In genomic region chr3:101300073-101300472, GRCh38 we compare ENCODE assay signal across 22 cellular contexts.
"Had no signal": no experiment of that assay in that cellular context is flagged by ENCODE, and none has a peak within 500 bp of the region (broad histone marks: within the 10 kb centered on the region; RNA-seq: fewer than 3 reads in every experiment).

No MANE protein-coding gene starts in this region.

- H3K27ac ChIP-seq: coronary artery, spleen, testis, vagina, VCaP had no signal

- H3K27me3 Mint-ChIP-seq: activated CD4-positive, alpha-beta T cell treated with anti-CD3 and anti-CD28 coated beads, Interleukin-2, amount 10 ng/mL, durations not matched to agents 7 days and 5 days; activated CD8-positive, alpha-beta memory T cell treated with anti-CD3 and anti-CD28 coated beads, Interleukin-2, amount 10 ng/mL, durations not matched to agents 7 days and 5 days; activated CD8-positive, alpha-beta T cell treated with anti-CD3 and anti-CD28 coated beads for 36 hours; activated naive CD4-positive, alpha-beta T cell treated with anti-CD3 and anti-CD28 coated beads, Interleukin-2, amount 10 ng/mL, durations not matched to agents 7 days and 5 days; naive thymus-derived CD8-positive, alpha-beta T cell; progenitor cell of endocrine pancreas had no signal

- H3K4me3 ChIP-seq: coronary artery, spleen, testis, vagina had no signal

- DNase-seq: activated CD4-positive, alpha-beta T cell treated with anti-CD3 and anti-CD28 coated beads, Interleukin-2, amount 10 ng/mL, durations not matched to agents 7 days and 5 days; activated CD4-positive, CD25-positive, alpha-beta regulatory T cell treated with anti-CD3 and anti-CD28 coated beads, Interleukin-2, amount 50 U/mL, for 72 hours; activated CD8-positive, alpha-beta memory T cell treated with anti-CD3 and anti-CD28 coated beads, Interleukin-2, amount 10 ng/mL, durations not matched to agents 7 days and 5 days; activated CD8-positive, alpha-beta T cell treated with anti-CD3 and anti-CD28 coated beads for 36 hours; activated effector memory CD4-positive, alpha-beta T cell treated with anti-CD3 and anti-CD28 coated beads, Interleukin-2, amount 50 U/mL, for 16 hours; activated naive CD4-positive, alpha-beta T cell treated with anti-CD3 and anti-CD28 coated beads, Interleukin-2, amount 10 ng/mL, durations not matched to agents 7 days and 5 days; activated T-cell treated with anti-CD3 and anti-CD28 coated beads for 4 hours; amygdala; retina; spleen; stimulated activated CD4-positive, alpha-beta T cell treated with anti-CD3 and anti-CD28 coated beads, Interleukin-4, amount 100 ng/mL, for 1 hour; stimulated activated naive CD4-positive, alpha-beta T cell; testis; trophoblast cell had no signal

- H3K36me3 ChIP-seq: spleen, vagina had no signal

- H3K9me3 ChIP-seq: testis, vagina had no signal

- H3K4me1 ChIP-seq: spleen, testis, vagina had no signal

- ATAC-seq: activated CD8-positive, alpha-beta memory T cell treated with anti-CD3 and anti-CD28 coated beads, Interleukin-2, amount 10 ng/mL, durations not matched to agents 7 days and 5 days; activated CD8-positive, alpha-beta T cell treated with anti-CD3 and anti-CD28 coated beads for 36 hours; left lobe of liver; naive thymus-derived CD8-positive, alpha-beta T cell had no signal

- H3K36me3 Mint-ChIP-seq: activated CD8-positive, alpha-beta memory T cell treated with anti-CD3 and anti-CD28 coated beads, Interleukin-2, amount 10 ng/mL, durations not matched to agents 7 days and 5 days had no signal

- H3K27me3 ChIP-seq: spleen, testis, vagina had no signal

- H3K4me1 Mint-ChIP-seq: activated naive CD4-positive, alpha-beta T cell treated with anti-CD3 and anti-CD28 coated beads, Interleukin-2, amount 10 ng/mL, durations not matched to agents 7 days and 5 days; naive thymus-derived CD8-positive, alpha-beta T cell had no signal

- H3K4me3 Mint-ChIP-seq: activated CD4-positive, alpha-beta T cell treated with anti-CD3 and anti-CD28 coated beads, Interleukin-2, amount 10 ng/mL, durations not matched to agents 7 days and 5 days; activated CD8-positive, alpha-beta memory T cell treated with anti-CD3 and anti-CD28 coated beads, Interleukin-2, amount 10 ng/mL, durations not matched to agents 7 days and 5 days; activated CD8-positive, alpha-beta T cell treated with anti-CD3 and anti-CD28 coated beads for 36 hours; activated naive CD4-positive, alpha-beta T cell treated with anti-CD3 and anti-CD28 coated beads, Interleukin-2, amount 10 ng/mL, durations not matched to agents 7 days and 5 days; mesothelial cell of epicardium; T-helper 2 cell treated with Interferon-gamma antibody and Interleukin-4, amounts not matched to agents 5 μg/mL and 100 μg/mL, for 36 hours had no signal

- H3K27ac Mint-ChIP-seq: activated CD4-positive, alpha-beta T cell treated with anti-CD3 and anti-CD28 coated beads, Interleukin-2, amount 10 ng/mL, durations not matched to agents 7 days and 5 days; activated CD8-positive, alpha-beta memory T cell treated with anti-CD3 and anti-CD28 coated beads, Interleukin-2, amount 10 ng/mL, durations not matched to agents 7 days and 5 days; activated CD8-positive, alpha-beta T cell treated with anti-CD3 and anti-CD28 coated beads for 36 hours; activated naive CD4-positive, alpha-beta T cell treated with anti-CD3 and anti-CD28 coated beads, Interleukin-2, amount 10 ng/mL, durations not matched to agents 7 days and 5 days; mesothelial cell of epicardium; naive thymus-derived CD8-positive, alpha-beta T cell; progenitor cell of endocrine pancreas; T-helper 2 cell treated with Interferon-gamma antibody and Interleukin-4, amounts not matched to agents 5 μg/mL and 100 μg/mL, for 36 hours had no signal
